ENCODE assay signal across 1 cellular context in the genomic region with DNA sequence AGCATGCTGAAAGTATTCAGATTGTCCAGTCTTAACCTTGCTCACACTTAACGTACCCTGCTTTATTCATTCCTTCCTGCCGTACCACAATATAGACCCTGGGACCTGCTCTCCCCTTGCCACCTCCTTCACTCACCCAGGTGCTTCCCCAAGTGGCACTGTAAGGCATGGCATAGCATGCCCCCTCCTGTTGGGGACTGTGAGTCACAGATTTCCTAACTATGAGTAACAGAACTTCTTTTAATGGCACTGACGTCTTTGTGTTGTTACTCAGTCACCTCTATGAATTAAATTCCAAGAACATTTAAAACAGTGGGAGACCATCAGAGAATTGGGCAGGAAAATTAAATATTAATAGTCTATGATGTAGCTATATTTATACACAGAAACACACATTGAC.
TF ChIP-seq lines count a peak whose summit lies in the region.

No MANE protein-coding gene starts in this region.

TF ChIP-seq in H1, 55 proteins besides CTCF, POLR2A, EP300 and RAD21 (continued from another document):
- TF ChIP-seq EGR1 (IDR thresholded peaks at IDR 0.05; ENCODE audit: borderline replicate concordance, low read depth, low read length): no peak
